Comparison of ENCODE assay signal across 19 cellular contexts in the genomic region with DNA sequence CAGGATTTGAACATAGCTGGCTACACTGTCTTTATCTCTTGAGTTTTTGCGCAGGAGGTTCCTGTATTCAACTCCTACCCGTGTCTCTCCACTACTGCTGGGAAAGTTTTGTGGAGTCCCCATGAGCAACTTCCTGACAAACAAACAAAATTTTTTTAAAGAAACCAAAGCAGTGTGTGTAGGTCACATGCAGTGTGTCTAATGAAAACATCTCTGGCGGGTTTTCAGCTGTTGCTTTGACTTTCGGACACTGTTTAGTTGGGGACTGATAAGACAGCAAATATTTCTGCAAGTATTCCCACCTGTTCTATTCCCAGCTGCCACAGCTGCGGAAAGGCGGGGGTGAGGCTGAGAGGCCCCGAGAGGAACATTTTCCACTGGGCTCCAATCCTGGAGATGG. TPM values are rescaled to one million over a fixed set of nuclear protein-coding genes. Genes with fewer than 3 reads are reported as not detected.
A peak's percentile ranks its signal among the peaks of the same experiment; 100 is the strongest.
DNase-seq lines count a peak whose midpoint lies in the region; ATAC-seq lines count a peak whose summit lies in the region.
"Had no signal": no experiment of that assay in that cellular context is flagged by ENCODE, and none has a peak within 500 bp of the region (broad histone marks: within the 10 kb centered on the region; RNA-seq: fewer than 3 reads in every experiment).

No MANE protein-coding gene starts in this region.

- peak overlapping the region; percentile 95 for H3K4me2 ChIP-seq in skeletal muscle satellite cell (ENCODE audit: low read length)

- no peaks in the 10 kb centered on the region for H3K36me3 Mint-ChIP-seq in activated T-cell treated with anti-CD3 and anti-CD28 coated beads, Interleukin-2, amount 50 U/mL, for 24 hours (ENCODE audit: low read depth)
- H3K36me3 Mint-ChIP-seq in activated T-cell treated with anti-CD3 and anti-CD28 coated beads, Interleukin-2, amount 50 U/mL, for 4 hours (ENCODE audit: insufficient read depth), result peaks cover 2% of the 10 kb centered on the region
- H3K36me3 Mint-ChIP-seq: activated naive CD4-positive, alpha-beta T cell treated with anti-CD3 and anti-CD28 coated beads, Interleukin-2, amount 50 U/mL, for 24 hours had no signal

- peak overlapping the region; percentile 35 for H3K4me3 Mint-ChIP-seq in activated T-cell treated with anti-CD3 and anti-CD28 coated beads, Interleukin-2, amount 50 U/mL, for 24 hours
- H3K4me3 Mint-ChIP-seq in activated T-cell treated with anti-CD3 and anti-CD28 coated beads, Interleukin-2, amount 50 U/mL, for 4 hours, result no peak overlapping the region

- no peaks in the 10 kb centered on the region for H3K9me3 Mint-ChIP-seq in activated T-cell treated with anti-CD3 and anti-CD28 coated beads, Interleukin-2, amount 50 U/mL, for 24 hours
- H3K9me3 Mint-ChIP-seq in activated T-cell treated with anti-CD3 and anti-CD28 coated beads, Interleukin-2, amount 50 U/mL, for 4 hours, result no peaks in the 10 kb centered on the region
- H3K9me3 Mint-ChIP-seq: activated naive CD4-positive, alpha-beta T cell treated with anti-CD3 and anti-CD28 coated beads, Interleukin-2, amount 50 U/mL, for 24 hours; HFFc6; memory B cell had no signal

- H3K4me1 ChIP-seq in skeletal muscle satellite cell (ENCODE audit: control insufficient read depth, insufficient read depth, low read length), result peaks cover 25% of the 10 kb centered on the region

- H3K4me3 ChIP-seq in skeletal muscle satellite cell (ENCODE audit: low read length), result no peak overlapping the region

- H3K36me3 ChIP-seq in skeletal muscle satellite cell (ENCODE audit: insufficient read depth, low read length), result no peaks in the 10 kb centered on the region

- H3K27me3 ChIP-seq in skeletal muscle satellite cell (ENCODE audit: control insufficient read depth, insufficient read depth, low read length), result no peaks in the 10 kb centered on the region

- no peak overlapping the region for H3K9ac ChIP-seq in skeletal muscle satellite cell (ENCODE audit: low read depth, low read length)

- peaks cover 22% of the 10 kb centered on the region for H3K27me3 Mint-ChIP-seq in activated T-cell treated with anti-CD3 and anti-CD28 coated beads, Interleukin-2, amount 50 U/mL, for 24 hours
- peaks cover 12% of the 10 kb centered on the region for H3K27me3 Mint-ChIP-seq in activated T-cell treated with anti-CD3 and anti-CD28 coated beads, Interleukin-2, amount 50 U/mL, for 4 hours (ENCODE audit: low read depth)
- H3K27me3 Mint-ChIP-seq: memory B cell had no signal

- no peaks in the 10 kb centered on the region for H3K9me3 ChIP-seq in skeletal muscle satellite cell (replicated peaks; ENCODE audit: low read length)
- H3K9me3 ChIP-seq: esophagus muscularis mucosa had no signal

- DNase-seq in activated T-cell treated with anti-CD3 and anti-CD28 coated beads, Interleukin-2, amount 50 U/mL, for 24 hours, result no peak
- no peak for DNase-seq in activated T-cell treated with anti-CD3 and anti-CD28 coated beads, Interleukin-2, amount 50 U/mL, for 4 hours
- DNase-seq in activated CD8-positive, alpha-beta memory T cell treated with anti-CD3 and anti-CD28 coated beads, Interleukin-2, amount 50 U/mL, for 48 hours, result peak; percentile 37
- DNase-seq in iris pigment epithelial cell (ENCODE audit: low read depth), result peak; percentile 16
- no peak for DNase-seq in NCI-H1105 treated with DMSO at 0.1 percent for 48 hours (lab: John Stamatoyannopoulos, UW)
- no peak for DNase-seq in NCI-H128 (lab: John Stamatoyannopoulos, UW; ENCODE audit: unreplicated experiment)
- no peak for DNase-seq in NCI-H1048 (lab: John Stamatoyannopoulos, UW)
- DNase-seq: ACHN, cerebellar nuclear complex, HFFc6, NCI-H1694 treated with DMSO at 0.1 percent for 48 hours, NCI-H526, posterior cingulate gyrus, RPMI8226, T-helper 9 cell had no signal

- peaks cover 16% of the 10 kb centered on the region for H3K4me1 Mint-ChIP-seq in activated T-cell treated with anti-CD3 and anti-CD28 coated beads, Interleukin-2, amount 50 U/mL, for 24 hours (ENCODE audit: low read depth)
- peaks cover 15% of the 10 kb centered on the region for H3K4me1 Mint-ChIP-seq in activated T-cell treated with anti-CD3 and anti-CD28 coated beads, Interleukin-2, amount 50 U/mL, for 4 hours (ENCODE audit: low read depth)

- H3K27ac Mint-ChIP-seq in activated T-cell treated with anti-CD3 and anti-CD28 coated beads, Interleukin-2, amount 50 U/mL, for 24 hours, result no peak overlapping the region
- H3K27ac Mint-ChIP-seq: activated naive CD4-positive, alpha-beta T cell treated with anti-CD3 and anti-CD28 coated beads, Interleukin-2, amount 50 U/mL, for 24 hours; HFFc6; memory B cell had no signal

- ATAC-seq in activated T-cell treated with anti-CD3 and anti-CD28 coated beads, Interleukin-2, amount 50 U/mL, for 4 hours, result no peak

RNA-seq across cellular contexts. Expression of a gene that starts 2.0 kb away (rescaled TPM):
- total RNA-seq in activated T-cell treated with anti-CD3 and anti-CD28 coated beads, Interleukin-2, amount 50 U/mL, for 4 hours, result 1 to 10 TPM; 3.6 to 4.9 (median 4.9) TPM
- total RNA-seq in skeletal muscle satellite cell (2012; rRNA removed), result 11.1 and 14.4 TPM in 2 replicates

Comparison
In these comparisons a context has a peak if more than half of its experiments do, and no peak if none do; other contexts are left out.
1. DNase-seq: peak in activated CD8-positive, alpha-beta memory T cell treated with anti-CD3 and anti-CD28 coated beads, Interleukin-2, amount 50 U/mL, for 48 hours (single experiment) and iris pigment epithelial cell (single experiment); none in activated T-cell treated with anti-CD3 and anti-CD28 coated beads, Interleukin-2, amount 50 U/mL, for 24 hours (single experiment), activated T-cell treated with anti-CD3 and anti-CD28 coated beads, Interleukin-2, amount 50 U/mL, for 4 hours (single experiment), NCI-H1105 treated with DMSO at 0.1 percent for 48 hours (single experiment), NCI-H128 (single experiment) and NCI-H1048 (single experiment).